In genomic region chr21:46314441-46315020, GRCh38 we compare ENCODE assay signal across 27 cellular contexts.
"Had no signal": no experiment of that assay in that cellular context is flagged by ENCODE, and none has a peak within 500 bp of the region (broad histone marks: within the 10 kb centered on the region; RNA-seq: fewer than 3 reads in every experiment).

No MANE protein-coding gene starts in this region.

- H3K36me3 ChIP-seq: ascending aorta, Peyer's patch had no signal

- H3K4me2 ChIP-seq: SK-N-SH had no signal

- H3K4me1 ChIP-seq: ascending aorta, body of pancreas, Peyer's patch, SJCRH30 had no signal

- H3K9ac ChIP-seq: SK-N-SH had no signal

- H3K36me3 Mint-ChIP-seq: activated naive CD4-positive, alpha-beta T cell treated with anti-CD3 and anti-CD28 coated beads, Interleukin-2, amount 50 U/mL, for 24 hours had no signal

- H3K27me3 ChIP-seq: ascending aorta, body of pancreas, cardiac muscle cell, MG63, Peyer's patch, SJCRH30 had no signal

- H3K9me3 Mint-ChIP-seq: activated naive CD4-positive, alpha-beta T cell treated with anti-CD3 and anti-CD28 coated beads, Interleukin-2, amount 50 U/mL, for 24 hours; activated T-helper 1 cell treated with anti-CD3 and anti-CD28 coated beads, Interleukin-12 subunit alpha, Interleukin-12 subunit beta, Interleukin-2, Interleukin-4 antibody, amounts not matched to agents 30 ng/mL and 10 ng/mL and 1 ng/mL, durations not matched to agents 14 hours and 24 hours and 36 hours had no signal

- DNase-seq: activated CD4-positive, alpha-beta T cell treated with anti-CD3 and anti-CD28 coated beads for 4 hours; activated CD4-positive, alpha-beta T cell treated with anti-CD3 and anti-CD28 coated beads, Interleukin-2, amount 50 U/mL, for 4 hours; activated CD8-positive, alpha-beta memory T cell treated with anti-CD3 and anti-CD28 coated beads, Interleukin-2, amount 50 U/mL, for 48 hours; activated CD8-positive, alpha-beta T cell treated with anti-CD3 and anti-CD28 coated beads, Interleukin-2, amount 10 ng/mL, durations not matched to agents 7 days and 5 days; activated effector memory CD4-positive, alpha-beta T cell treated with Interleukin-2 at 50 U/mL for 16 hours; activated naive CD4-positive, alpha-beta T cell; activated T-cell treated with anti-CD3 and anti-CD28 coated beads, Interleukin-2, amount 50 U/mL, for 1 hour; body of pancreas; MG63; MV-4-11; NCI-H1092 treated with DMSO at 0.1 percent for 48 hours; NCI-H1417 treated with DMSO at 0.1 percent for 48 hours; NCI-H1694 treated with DMSO at 0.1 percent for 48 hours; NCI-H2029 treated with DMSO at 0.1 percent for 48 hours; NCI-H510A treated with DMSO at 0.1 percent for 48 hours; NCI-H69; NK-92 treated with Interleukin-12 subunit alpha and Interleukin-12 subunit beta, amount 100 ng/mL, for 24 hours; Peyer's patch; Right ventricle myocardium superior; SJCRH30; SK-N-SH; T-helper 1 cell had no signal

- H3K27me3 Mint-ChIP-seq: activated naive CD4-positive, alpha-beta T cell treated with anti-CD3 and anti-CD28 coated beads, Interleukin-2, amount 50 U/mL, for 24 hours had no signal

- H3K27ac Mint-ChIP-seq: activated CD8-positive, alpha-beta T cell treated with anti-CD3 and anti-CD28 coated beads, Interleukin-2, amount 10 ng/mL, durations not matched to agents 7 days and 5 days; activated naive CD4-positive, alpha-beta T cell treated with anti-CD3 and anti-CD28 coated beads, Interleukin-2, amount 50 U/mL, for 24 hours; activated T-helper 1 cell treated with anti-CD3 and anti-CD28 coated beads, Interleukin-12 subunit alpha, Interleukin-12 subunit beta, Interleukin-2, Interleukin-4 antibody, amounts not matched to agents 30 ng/mL and 10 ng/mL and 1 ng/mL, durations not matched to agents 14 hours and 24 hours and 36 hours had no signal

- H3K9me3 ChIP-seq: ascending aorta, body of pancreas, MG63, Peyer's patch, SJCRH30, SK-N-SH had no signal

- H3K27ac ChIP-seq: ascending aorta, body of pancreas, cardiac muscle cell, Peyer's patch, SJCRH30, VCaP had no signal

- H3K4me1 Mint-ChIP-seq: activated naive CD4-positive, alpha-beta T cell treated with anti-CD3 and anti-CD28 coated beads, Interleukin-2, amount 50 U/mL, for 24 hours had no signal

- H3K4me3 ChIP-seq: ascending aorta, body of pancreas, cardiac muscle cell, MG63, Peyer's patch, SJCRH30 had no signal

- H3K4me3 Mint-ChIP-seq: activated CD8-positive, alpha-beta T cell treated with anti-CD3 and anti-CD28 coated beads, Interleukin-2, amount 10 ng/mL, durations not matched to agents 7 days and 5 days; activated naive CD4-positive, alpha-beta T cell treated with anti-CD3 and anti-CD28 coated beads, Interleukin-2, amount 50 U/mL, for 24 hours; activated T-helper 1 cell treated with anti-CD3 and anti-CD28 coated beads, Interleukin-12 subunit alpha, Interleukin-12 subunit beta, Interleukin-2, Interleukin-4 antibody, amounts not matched to agents 30 ng/mL and 10 ng/mL and 1 ng/mL, durations not matched to agents 14 hours and 24 hours and 36 hours had no signal
